In the genomic region with DNA sequence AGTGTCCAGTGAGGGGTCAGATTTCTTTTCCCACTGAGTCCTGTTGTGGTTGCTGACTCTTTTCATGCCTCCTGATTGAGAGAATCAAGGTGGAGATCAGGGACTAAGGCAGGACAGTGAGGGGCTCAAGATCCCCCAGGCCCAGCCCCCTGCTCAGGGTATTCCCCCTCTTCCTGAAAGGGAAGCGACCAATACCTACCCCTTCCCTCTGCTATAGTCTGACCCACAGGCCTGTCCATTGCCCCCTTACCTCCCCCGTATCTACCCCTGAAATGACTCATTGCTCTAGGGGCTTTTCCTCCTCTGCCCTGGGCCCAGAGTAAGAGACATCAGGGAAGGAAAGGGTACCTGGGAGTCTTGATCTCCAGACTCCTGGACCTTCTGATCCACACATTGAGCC, we compare ENCODE assay signal across 35 cellular contexts.
DNase-seq lines count a peak whose midpoint lies in the region; ATAC-seq and TF ChIP-seq lines count a peak whose summit lies in the region.
"Had no signal": no experiment of that assay in that cellular context is flagged by ENCODE, and none has a peak within 500 bp of the region (broad histone marks: within the 10 kb centered on the region; RNA-seq: fewer than 3 reads in every experiment).

No MANE protein-coding gene starts in this region.

- H3K9me3 Mint-ChIP-seq in osteocyte (ENCODE audit: unreplicated experiment) = peaks cover 34% of the 10 kb centered on the region

- TF ChIP-seq EP300 in tibial nerve (IDR thresholded peaks at IDR 0.05) = no peak

- POLR2A ChIA-PET in GM10248 (lab: Yijun Ruan, JAX) = no interaction called here

- no peak for TF ChIP-seq POLR2A in tibial nerve (IDR thresholded peaks at IDR 0.05)

- 81 to 84% methylated on average over 2 of the region's 2 CpGs for WGBS in tibial nerve, 2 donors

- TF ChIP-seq CTCF in GM10248 (IDR thresholded peaks at IDR 0.05; ENCODE audit: control extremely low read depth, extremely low read depth, low read depth, missing control alignments) (no peak), GM13976 (IDR thresholded peaks at IDR 0.05; ENCODE audit: borderline replicate concordance, control extremely low read depth, extremely low read depth, insufficient read depth, missing control alignments) (no peak), osteocyte (IDR thresholded peaks at IDR 0.05) (no peak), tibial nerve (IDR thresholded peaks at IDR 0.05) (no peak)

- CTCF ChIA-PET in GM10248 (lab: Yijun Ruan, JAX) = interaction anchor here (1.1 kb wide), 1 partner anchor 74 kb away, joined by 3 read pairs; no protein-coding TSS in a partner anchor

- H3K27me3 ChIP-seq in H7 (ENCODE audit: control insufficient read depth, insufficient read depth, low read length) = no peaks in the 10 kb centered on the region
- H3K27me3 ChIP-seq in tibial nerve = no peaks in the 10 kb centered on the region
- H3K27me3 ChIP-seq: BE2C; BLaER1; BLaER1 treated with 17β-estradiol and CSF1 and Interleukin-3, amounts not matched to agents 10 nM and 100 nM had no signal

- H3K27ac Mint-ChIP-seq in osteocyte (ENCODE audit: unreplicated experiment) = no peak overlapping the region
- H3K27ac Mint-ChIP-seq: B cell; CD4-positive, alpha-beta memory T cell; CD4-positive, alpha-beta T cell; CD8-positive, alpha-beta memory T cell; CD8-positive, alpha-beta T cell had no signal

- no peaks in the 10 kb centered on the region for H3K36me3 ChIP-seq in H7 (replicated peaks; ENCODE audit: control insufficient read depth, insufficient read depth, low read length)
- no peaks in the 10 kb centered on the region for H3K36me3 ChIP-seq in tibial nerve
- H3K36me3 ChIP-seq: BE2C; BLaER1; BLaER1 treated with 17β-estradiol and CSF1 and Interleukin-3, amounts not matched to agents 10 nM and 100 nM had no signal

- in situ Hi-C loops in GM13976 (cut with MboI; ENCODE audit: low sequenced_read_pairs, unreplicated experiment) = no loop called here

- H3K27me3 Mint-ChIP-seq in osteocyte (ENCODE audit: unreplicated experiment) = no peaks in the 10 kb centered on the region
- H3K27me3 Mint-ChIP-seq: B cell; CD4-positive, alpha-beta memory T cell; CD4-positive, alpha-beta T cell; CD4-positive, CD25-positive, alpha-beta regulatory T cell had no signal

- H3K9me3 ChIP-seq in tibial nerve = no peaks in the 10 kb centered on the region
- H3K9me3 ChIP-seq: BE2C, Caco-2 had no signal

- no peaks in the 10 kb centered on the region for H3K4me1 ChIP-seq in tibial nerve
- H3K4me1 ChIP-seq: A549; BE2C; BLaER1; BLaER1 treated with 17β-estradiol and CSF1 and Interleukin-3, amounts not matched to agents 10 nM and 100 nM; Caco-2 had no signal

- H3K4me3 Mint-ChIP-seq in osteocyte (ENCODE audit: unreplicated experiment) = no peak overlapping the region
- H3K4me3 Mint-ChIP-seq: B cell; CD14-positive monocyte; CD4-positive, alpha-beta memory T cell; CD4-positive, alpha-beta T cell; CD4-positive, CD25-positive, alpha-beta regulatory T cell; CD8-positive, alpha-beta memory T cell; CD8-positive, alpha-beta T cell had no signal

- DNase-seq in GM10248 (ENCODE audit: extremely low spot score) (peak; percentile 3), GM13976 (ENCODE audit: low spot score) (peak; percentile 2), H7 (peak; percentile 8), osteocyte (ENCODE audit: extremely low spot score, unreplicated experiment) (peak; percentile 57), ecto neural progenitor cell (ENCODE audit: low spot score) (no peak), tibial nerve (ENCODE audit: low spot score in 2 of 2) (no peak), NCI-H2171 treated with DMSO at 0.1 percent for 48 hours (lab: John Stamatoyannopoulos, UW) (no peak)
- DNase-seq: 8988T; ACHN; AML-193; BE2C; C1 segment of cervical spinal cord; Caco-2; Calu3; CD4-positive, alpha-beta memory T cell; CD4-positive, alpha-beta T cell; CD4-positive, CD25-positive, alpha-beta regulatory T cell; CD8-positive, alpha-beta memory T cell; CD8-positive, alpha-beta T cell; COR-L47; DMS 273 treated with DMSO at 0.1 percent for 48 hours; DMS153; DMS53; DMS79; DMS79 treated with DMSO at 0.1 percent for 48 hours; DND-41; EL had no signal

- H3K27ac ChIP-seq in tibial nerve = no peak overlapping the region
- H3K27ac ChIP-seq: 22Rv1; A549; BLaER1; BLaER1 treated with 17β-estradiol and CSF1 and Interleukin-3, amounts not matched to agents 10 nM and 100 nM; C4-2B had no signal

- no peaks in the 10 kb centered on the region for H3K4me1 Mint-ChIP-seq in osteocyte (ENCODE audit: unreplicated experiment)
- H3K4me1 Mint-ChIP-seq: B cell; CD14-positive monocyte; CD4-positive, alpha-beta memory T cell; CD4-positive, CD25-positive, alpha-beta regulatory T cell; CD8-positive, alpha-beta memory T cell had no signal

- H3K36me3 Mint-ChIP-seq in osteocyte (ENCODE audit: unreplicated experiment) = no peaks in the 10 kb centered on the region
- H3K36me3 Mint-ChIP-seq: CD14-positive monocyte; CD4-positive, alpha-beta memory T cell; CD4-positive, CD25-positive, alpha-beta regulatory T cell; CD8-positive, alpha-beta memory T cell; CD8-positive, alpha-beta T cell had no signal

- ATAC-seq in HG02678 (IDR thresholded peaks at IDR 0.05; ENCODE audit: unreplicated experiment) = no peak
- ATAC-seq: A549; CD8-positive, alpha-beta T cell had no signal

- H3K4me3 ChIP-seq in H7 (ENCODE audit: insufficient read depth, low read depth, low read length) (no peak overlapping the region), tibial nerve (no peak overlapping the region)
- H3K4me3 ChIP-seq: A549; BLaER1; BLaER1 treated with 17β-estradiol and CSF1 and Interleukin-3, amounts not matched to agents 10 nM and 100 nM had no signal

Comparison
In these comparisons a context has a peak if more than half of its experiments do, and no peak if none do; other contexts are left out.
1. DNase-seq: peak in GM10248 (single experiment), GM13976 (single experiment), H7 (single experiment) and osteocyte (single experiment); none in ecto neural progenitor cell (single experiment), tibial nerve (0 of 2) and NCI-H2171 treated with DMSO at 0.1 percent for 48 hours (single experiment).